Comparison of ENCODE assay signal across 8 cellular contexts in the genomic region with DNA sequence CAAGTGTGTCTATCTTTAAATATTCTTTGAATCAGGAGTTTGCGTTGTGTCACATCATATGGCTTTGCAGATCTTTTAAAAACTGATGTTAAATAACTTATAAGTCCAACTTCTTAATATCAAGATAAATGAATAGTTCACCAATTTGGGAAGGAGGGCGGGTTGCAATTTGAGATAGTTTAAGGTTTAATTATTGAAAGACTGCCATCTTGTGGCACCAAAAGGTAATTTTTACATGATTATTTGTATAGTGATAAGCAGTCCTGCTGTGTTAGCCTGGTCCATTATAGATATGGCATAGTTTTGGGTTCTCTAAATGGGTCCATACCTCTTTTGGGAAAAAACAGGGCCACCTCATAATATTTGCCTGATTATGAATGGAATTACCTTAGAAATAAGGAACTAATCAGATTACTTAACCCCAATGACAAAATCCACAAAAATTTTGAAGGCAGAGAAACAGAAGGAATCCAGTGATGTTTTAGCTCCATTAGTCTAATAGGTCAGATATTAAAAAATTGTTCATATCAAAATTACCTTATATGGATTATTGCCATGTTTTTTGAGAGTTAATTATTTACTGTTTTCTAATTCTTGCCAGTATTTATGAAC.
A peak's percentile ranks its signal among the peaks of the same experiment; 100 is the strongest.
DNase-seq lines count a peak whose midpoint lies in the region; ATAC-seq and TF ChIP-seq lines count a peak whose summit lies in the region.

No MANE protein-coding gene starts in this region.

- DNase-seq in AG08395 (ENCODE audit: low spot score) = peak; percentile 41
- peak; percentile 24 for DNase-seq in GM13977 (ENCODE audit: low spot score)
- peak in 1 of 2 experiments; percentile 2 for DNase-seq in HL-60 (ENCODE audit: low read depth in 1 of 2, low spot score in 1 of 2)
- peak; percentile 64 for DNase-seq in NT2/D1 (ENCODE audit: low read depth, low spot score)
- DNase-seq in coronary artery (ENCODE audit: low spot score) = no peak
- peak; percentile 58 to 70 for DNase-seq in lung microvascular endothelial cell (ENCODE audit: low read depth in 2 of 2)
- DNase-seq in GDM1 (lab: John Stamatoyannopoulos, UW) = no peak

- H3K4me3 ChIP-seq in HL-60 (replicated peaks; ENCODE audit: insufficient read depth, low read length) (no peak overlapping the region), NT2/D1 (ENCODE audit: insufficient read length, low read depth) (no peak overlapping the region), coronary artery (no peak overlapping the region)

- no peaks in the 10 kb centered on the region for H3K4me1 ChIP-seq in NT2/D1 (ENCODE audit: insufficient read depth, insufficient read length)

- in situ Hi-C loops in GM13977 (cut with MboI; ENCODE audit: low pct_unique_long_range_greater_than_20kb, low sequenced_read_pairs, unreplicated experiment) = no loop called here

- peaks cover 15% of the 10 kb centered on the region for H3K36me3 ChIP-seq in NT2/D1 (ENCODE audit: insufficient read depth, insufficient read length, low read length)

- TF ChIP-seq CTCF in GM13977 (IDR thresholded peaks at IDR 0.05; ENCODE audit: extremely low read depth, insufficient read depth, missing control alignments) = peak; percentile 37
- peak; percentile 33 for TF ChIP-seq CTCF in HL-60 (IDR thresholded peaks at IDR 0.05; ENCODE audit: insufficient read depth, low read length)
- peak; percentile 48 for TF ChIP-seq CTCF in coronary artery (IDR thresholded peaks at IDR 0.05)

- H3K9me3 ChIP-seq in NT2/D1 (ENCODE audit: insufficient read depth, low read length) = no peaks in the 10 kb centered on the region

- no peak for ATAC-seq in GM18502 (IDR thresholded peaks at IDR 0.05; ENCODE audit: poor library complexity, unreplicated experiment)

- H3K27me3 ChIP-seq in HL-60 (ENCODE audit: insufficient read depth, poor library complexity, severe bottlenecking) (peaks cover 2% of the 10 kb centered on the region), NT2/D1 (ENCODE audit: insufficient read depth, insufficient read length) (no peaks in the 10 kb centered on the region)

- H3K9ac ChIP-seq in NT2/D1 (ENCODE audit: insufficient read length, low read depth) = no peak overlapping the region

- H3K27ac ChIP-seq in HL-60 (replicated peaks) (no peak overlapping the region), coronary artery (no peak overlapping the region)

Comparison
In these comparisons a context has a peak if more than half of its experiments do, and no peak if none do; other contexts are left out.
1. DNase-seq: peak in AG08395 (single experiment), GM13977 (single experiment), NT2/D1 (single experiment) and lung microvascular endothelial cell (2 of 2); none in coronary artery (single experiment) and GDM1 (single experiment).
2. Peak in every context shown above with its lines, with median percentiles within 50 percentile points of each other: CTCF ChIP-seq.